In genomic region chr12:29895966-29896365, GRCh38 we compare ENCODE assay signal across 24 cellular contexts.
"Had no signal": no experiment of that assay in that cellular context is flagged by ENCODE, and none has a peak within 500 bp of the region (broad histone marks: within the 10 kb centered on the region; RNA-seq: fewer than 3 reads in every experiment).

No MANE protein-coding gene starts in this region.

- H3K4me2 ChIP-seq: hepatocyte, smooth muscle cell had no signal

- H3K36me3 Mint-ChIP-seq: natural killer cell had no signal

- ATAC-seq: foreskin keratinocyte, gastroesophageal sphincter, heart left ventricle, left ventricle myocardium superior, lower lobe of right lung, natural killer cell, sciatic nerve had no signal

- H3K27me3 Mint-ChIP-seq: dendritic cell treated with granulocyte-macrophage colony-stimulating factor and Interleukin-4, amounts not matched to agents 40 ng/mL and 50 ng/mL, for 4 days had no signal

- H3K4me3 ChIP-seq: colonic mucosa, esophagus muscularis mucosa, gastroesophageal sphincter, heart left ventricle, hepatocyte, lower lobe of right lung, prostate gland, right atrium auricular region, smooth muscle cell, testis, tibial nerve, upper lobe of left lung had no signal

- H3K36me3 ChIP-seq: colonic mucosa, esophagus muscularis mucosa, gastroesophageal sphincter, heart left ventricle, lower lobe of right lung, prostate gland, right atrium auricular region, tibial nerve, upper lobe of left lung had no signal

- H3K79me2 ChIP-seq: hepatocyte had no signal

- H3K9me3 ChIP-seq: colonic mucosa, esophagus muscularis mucosa, gastroesophageal sphincter, heart left ventricle, lower lobe of right lung, prostate gland, right atrium auricular region, testis, tibial nerve, upper lobe of left lung had no signal

- H3K9me3 Mint-ChIP-seq: dendritic cell treated with granulocyte-macrophage colony-stimulating factor and Interleukin-4, amounts not matched to agents 40 ng/mL and 50 ng/mL, for 4 days had no signal

- H3K4me1 ChIP-seq: colonic mucosa, esophagus muscularis mucosa, foreskin keratinocyte, gastroesophageal sphincter, heart left ventricle, lower lobe of right lung, prostate gland, right atrium auricular region, testis, tibial nerve, upper lobe of left lung had no signal

- H3K27me3 ChIP-seq: colonic mucosa, esophagus muscularis mucosa, foreskin keratinocyte, gastroesophageal sphincter, heart left ventricle, hepatocyte, right atrium auricular region, testis, tibial nerve, upper lobe of left lung had no signal

- H3K4me1 Mint-ChIP-seq: natural killer cell had no signal

- DNase-seq: colonic mucosa; effector CD8-positive, alpha-beta T cell; foreskin keratinocyte; heart left ventricle; left ventricle myocardium superior; lower lobe of right lung; natural killer cell; stimulated activated CD4-positive, alpha-beta T cell treated with anti-CD3 and anti-CD28 coated beads, Interleukin-12 subunit alpha, Interleukin-12 subunit beta, amount 100 ng/mL, for 4 hours; stimulated activated CD4-positive, alpha-beta T cell treated with anti-CD3 and anti-CD28 coated beads, Interleukin-1b, Interleukin-23, amount 100 ng/mL, for 48 hours; stimulated activated CD4-positive, alpha-beta T cell treated with anti-CD3 and anti-CD28 coated beads, Interleukin-4, amount 100 ng/mL, for 1 hour; stimulated activated CD8-positive, alpha-beta memory T cell treated with anti-CD3 and anti-CD28 coated beads, Interleukin-4, amount 100 ng/mL, for 48 hours; stimulated activated naive CD4-positive, alpha-beta T cell; substantia nigra; testis; upper lobe of left lung had no signal

- H3K27ac Mint-ChIP-seq: dendritic cell treated with granulocyte-macrophage colony-stimulating factor and Interleukin-4, amounts not matched to agents 40 ng/mL and 50 ng/mL, for 4 days; natural killer cell had no signal

- H3K27ac ChIP-seq: colonic mucosa, esophagus muscularis mucosa, foreskin keratinocyte, gastroesophageal sphincter, heart left ventricle, hepatocyte, lower lobe of right lung, prostate gland, right atrium auricular region, testis, tibial nerve, upper lobe of left lung had no signal

- H3K4me3 Mint-ChIP-seq: dendritic cell treated with granulocyte-macrophage colony-stimulating factor and Interleukin-4, amounts not matched to agents 40 ng/mL and 50 ng/mL, for 4 days; natural killer cell had no signal
